In genomic region chr3:13548696-13549512, GRCh38 we compare ENCODE assay signal across 8 cellular contexts. TPM values are rescaled to one million over a fixed set of nuclear protein-coding genes. Genes with fewer than 3 reads are reported as not detected.
A peak's percentile ranks its signal among the peaks of the same experiment; 100 is the strongest.
DNase-seq lines count a peak whose midpoint lies in the region; ATAC-seq lines count a peak whose summit lies in the region.

TSS of gene FBLN2 (plus strand) at chr3:13549125. CDS start at chr3:13570356, 21,231 bp downstream.

- peak; percentile 56 for ATAC-seq in esophagus mucosa
- ATAC-seq in naive thymus-derived CD4-positive, alpha-beta T cell: peak; percentile 56
- ATAC-seq in HG03378 (IDR thresholded peaks at IDR 0.05; ENCODE audit: unreplicated experiment): no peak

- peaks cover 0 to 7% of the 10 kb centered on the region in 2 donors for H3K27me3 ChIP-seq in naive thymus-derived CD4-positive, alpha-beta T cell (ENCODE audit: control insufficient read depth in 2 of 2, insufficient read depth in 2 of 2, low read length in 2 of 2)

- H3K4me3 Mint-ChIP-seq in naive thymus-derived CD4-positive, alpha-beta T cell: peak within 1 kb of the TSS; percentile 52 to 90 (median 78)

- CTCF ChIA-PET in naive thymus-derived CD4-positive, alpha-beta T cell (lab: Charles Lee): no interaction called here

- peaks cover 0 to 5% (median 3%) of the 10 kb centered on the region in 5 donors for H3K36me3 Mint-ChIP-seq in naive thymus-derived CD4-positive, alpha-beta T cell

- in situ Hi-C loops in SK-MEL-5 (cut with HindIII; ENCODE audit: low pct_unique_long_range_greater_than_20kb, low sequenced_read_pairs): no loop called here

- peaks cover 0 to 12% of the 10 kb centered on the region in 2 donors for H3K4me1 ChIP-seq in naive thymus-derived CD4-positive, alpha-beta T cell (ENCODE audit: control insufficient read depth in 2 of 2, insufficient read depth in 2 of 2, low read length in 2 of 2)

- POLR2A ChIA-PET in naive thymus-derived CD4-positive, alpha-beta T cell (lab: Charles Lee): no interaction called here

- DNase-seq in EL (peak; percentile 77), SK-MEL-5 (ENCODE audit: low read depth, low spot score) (peak; percentile 15), COLO668 (lab: John Stamatoyannopoulos, UW; ENCODE audit: unreplicated experiment) (no peak), GDM1 (lab: John Stamatoyannopoulos, UW) (no peak), A172 (ENCODE audit: low spot score) (no peak)
- DNase-seq in naive thymus-derived CD4-positive, alpha-beta T cell: peak in 4 of 9 donors; percentile 6 to 49 (median 22)

- H3K27ac Mint-ChIP-seq in naive thymus-derived CD4-positive, alpha-beta T cell: peak within 1 kb of the TSS in 3 of 9 donors; percentile 15 to 71 (median 45)

- peaks cover 21 to 33% (median 28%) of the 10 kb centered on the region in 7 donors for H3K4me1 Mint-ChIP-seq in naive thymus-derived CD4-positive, alpha-beta T cell

- peaks cover 35 to 59% (median 52%) of the 10 kb centered on the region in 5 donors for H3K27me3 Mint-ChIP-seq in naive thymus-derived CD4-positive, alpha-beta T cell

- H3K36me3 ChIP-seq in naive thymus-derived CD4-positive, alpha-beta T cell (ENCODE audit: control insufficient read depth in 2 of 3, insufficient read depth in 3 of 3, low read length in 3 of 3): no peaks in the 10 kb centered on the region

- H3K9me3 ChIP-seq in naive thymus-derived CD4-positive, alpha-beta T cell (ENCODE audit: control insufficient read depth in 2 of 3, low read length in 3 of 3): no peaks in the 10 kb centered on the region

- no peak within 1 kb of the TSS for H3K4me3 ChIP-seq in naive thymus-derived CD4-positive, alpha-beta T cell (ENCODE audit: low read length)

- intact Hi-C loops in naive thymus-derived CD4-positive, alpha-beta T cell (cut with micrococcal nuclease): no loop called here

- H3K27ac ChIP-seq in naive thymus-derived CD4-positive, alpha-beta T cell (ENCODE audit: low read depth, low read length): no peak within 1 kb of the TSS

- peaks cover 0 to 3% (median 0%) of the 10 kb centered on the region in 11 donors for H3K9me3 Mint-ChIP-seq in naive thymus-derived CD4-positive, alpha-beta T cell

RNA-seq across cellular contexts. Expression of gene FBLN2, which starts in this region (rescaled TPM):
- 0.51 and 1.8 TPM in 2 replicates for total RNA-seq in SK-MEL-5 (2014; rRNA removed; shearing (Covaris generic))
- 2.4 and 3.9 TPM in 2 replicates for polyA plus RNA-seq in SK-MEL-5 (2015; cell fraction: cytosol; rRNA removed)
- polyA plus RNA-seq in SK-MEL-5 (2015; cell fraction: nucleus; rRNA removed): 0.06 and 0.08 TPM in 2 replicates
- total RNA-seq in esophagus mucosa: 10.4 TPM
- 1 to 10 TPM in 1 of 5 experiments, under 1 TPM in 1, not detected in 3; 0.11 to 1.5 TPM for total RNA-seq in naive thymus-derived CD4-positive, alpha-beta T cell
- not detected for polyA plus RNA-seq in naive thymus-derived CD4-positive, alpha-beta T cell
- 0.07 and 0.41 TPM in 2 replicates for total RNA-seq in A172 (2014; rRNA removed; shearing (Covaris generic))

Comparison
In these comparisons a context has a peak if more than half of its experiments do, and no peak if none do; other contexts are left out.
1. DNase-seq: peak in EL (single experiment) and SK-MEL-5 (single experiment); none in COLO668 (single experiment), GDM1 (single experiment) and A172 (single experiment).